Comparison of ENCODE assay signal across 8 cellular contexts in the genomic region with DNA sequence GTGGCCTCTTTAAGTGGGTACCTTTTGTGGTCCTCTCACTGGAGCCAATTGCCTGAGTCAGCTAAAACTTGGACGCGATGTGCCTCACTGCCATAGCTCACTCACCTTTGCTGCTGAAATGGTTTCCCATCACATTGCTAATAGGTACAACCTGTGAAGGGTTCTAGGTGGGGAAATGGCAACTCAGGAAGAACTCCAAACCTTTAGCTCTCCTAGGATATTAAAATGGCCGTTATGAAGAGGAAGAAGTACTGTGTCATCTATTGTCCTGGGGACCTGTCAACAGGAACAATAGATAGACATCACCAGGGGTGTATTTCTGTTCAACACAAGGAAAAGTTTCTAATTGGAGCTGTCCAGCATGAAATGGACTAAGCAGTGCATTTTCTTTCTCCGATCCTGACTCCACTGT. TPM values are rescaled to one million over a fixed set of nuclear protein-coding genes. Genes with fewer than 3 reads are reported as not detected.
DNase-seq lines count a peak whose midpoint lies in the region; ATAC-seq, FAIRE-seq and TF ChIP-seq lines count a peak whose summit lies in the region.

No MANE protein-coding gene starts in this region.

- no TSS peak for BruUV-seq in HepG2 (replicated peaks; lab: Mats Ljungman, UMichigan)

- peak overlapping the region in 2 of 4 donors; percentile 89 to 99 for H3K4me3 ChIP-seq in adrenal gland
- H3K4me3 ChIP-seq in HepG2 (replicated peaks in 1 of 3; ENCODE audit: insufficient read depth in 1 of 3, low read depth in 2 of 3, low read length in 3 of 3), result peak overlapping the region; percentile 87 to 99 (median 98); a peak in 5 of 6 replicates
- H3K4me3 ChIP-seq in suprapubic skin, result peak overlapping the region; percentile 85

- FAIRE-seq in HepG2 (lab: Jason Lieb, UNC), result no peak

- H3K4me2 ChIP-seq in HepG2 (ENCODE audit: low read depth, low read length), result peak overlapping the region; percentile 88

- TF ChIP-seq CTCF in adrenal gland (IDR thresholded peaks at IDR 0.05) (no peak), HepG2 (CRISPR knock-in tag; IDR thresholded peaks at IDR 0.05) (no peak), suprapubic skin (IDR thresholded peaks at IDR 0.05) (no peak)

- no peak for TF ChIP-seq EP300 in HepG2 (IDR thresholded peaks at IDR 0.05; ENCODE audit: low read depth in 2 of 2, low read length in 2 of 2)
- TF ChIP-seq EP300 in HepG2 (CRISPR knock-in tag; IDR thresholded peaks at IDR 0.05; ENCODE audit: borderline replicate concordance), result no peak
- no peak for TF ChIP-seq EP300 in suprapubic skin (IDR thresholded peaks at IDR 0.05)

- peaks cover 46% of the 10 kb centered on the region for H3K79me2 ChIP-seq in HepG2 (ENCODE audit: insufficient read depth, low read length)

- H2AFZ ChIP-seq in HepG2 (ENCODE audit: low read length), result no peak overlapping the region

- ATAC-seq in HepG2 (no peak), GM21737 (IDR thresholded peaks at IDR 0.05; ENCODE audit: unreplicated experiment) (no peak), GM18868 (IDR thresholded peaks at IDR 0.05; ENCODE audit: unreplicated experiment) (no peak), GM21526 (IDR thresholded peaks at IDR 0.05; ENCODE audit: low FRiP score, unreplicated experiment) (no peak)

- H4K20me1 ChIP-seq in HepG2 (ENCODE audit: insufficient read depth, low read length), result peaks cover 5% of the 10 kb centered on the region; the same call in 1 of the 2 replicates

- WGBS in adrenal gland, 4 donors, result 56 to 63% (median 61%) methylated on average over 4 of the region's 4 CpGs
- WGBS in HepG2 (ENCODE audit: low lambda C conversion rate), result 83% methylated on average over 4 of the region's 4 CpGs
- WGBS in suprapubic skin, result 76% methylated on average over 4 of the region's 4 CpGs

- no peaks in the 10 kb centered on the region for H3K9me3 ChIP-seq in adrenal gland (replicated peaks in 1 of 3)
- H3K9me3 ChIP-seq in HepG2 (ENCODE audit: low read length), result no peaks in the 10 kb centered on the region
- no peaks in the 10 kb centered on the region for H3K9me3 ChIP-seq in suprapubic skin

- H3K4me1 ChIP-seq in adrenal gland (replicated peaks in 1 of 2) (peaks cover 16 to 39% of the 10 kb centered on the region in 2 donors), HepG2 (ENCODE audit: insufficient read depth, low read length) (peaks cover 42% of the 10 kb centered on the region), suprapubic skin (peaks cover 44% of the 10 kb centered on the region)

- TF ChIP-seq RAD21 in HepG2 (CRISPR knock-in tag; IDR thresholded peaks at IDR 0.05), result no peak

- H3K36me3 ChIP-seq in adrenal gland (replicated peaks in 1 of 2) (peaks cover 0 to 31% of the 10 kb centered on the region in 2 donors), HepG2 (replicated peaks in 1 of 2; ENCODE audit: control insufficient read depth in 1 of 2, insufficient read depth in 2 of 2, low read length in 2 of 2) (peaks cover 11 to 35% of the 10 kb centered on the region in 2 experiments), suprapubic skin (peaks cover 20% of the 10 kb centered on the region)

- H3K27ac ChIP-seq in adrenal gland (peak overlapping the region in 3 of 5 donors; percentile 96 to 99 (median 97)), HepG2 (ENCODE audit: extremely low read length, insufficient read depth, low read length) (peak overlapping the region; percentile 95), suprapubic skin (peak overlapping the region; percentile 98)

- CTCF ChIA-PET in HepG2 (lab: Yijun Ruan, JAX; ENCODE audit: low intra/inter-chr PET ratio, low total read pairs), result no interaction called here

- peak overlapping the region; percentile 100 for H3K9ac ChIP-seq in HepG2 (ENCODE audit: insufficient read depth, low read depth, low read length)

- peak; percentile 38 for DNase-seq in activated CD8-positive, alpha-beta memory T cell treated with anti-CD3 and anti-CD28 coated beads for 24 hours
- no peak for DNase-seq in activated CD8-positive, alpha-beta memory T cell treated with anti-CD3 and anti-CD28 coated beads, Interleukin-2, amount 50 U/mL, for 4 hours
- no peak for DNase-seq in adrenal gland
- DNase-seq in HepG2 (ENCODE audit: low spot score), result no peak
- DNase-seq in suprapubic skin (ENCODE audit: low spot score in 2 of 2), result no peak

- H3K27me3 ChIP-seq in adrenal gland (no peaks in the 10 kb centered on the region), HepG2 (ENCODE audit: control insufficient read depth in 1 of 2, insufficient read depth in 2 of 2, low read length in 2 of 2) (no peaks in the 10 kb centered on the region; a peak in 1 of 5 replicates), suprapubic skin (no peaks in the 10 kb centered on the region)

- intact Hi-C loops in adrenal gland (cut with DNase I), result no loop called here
- intact Hi-C loops in HepG2 (cut with micrococcal nuclease; ENCODE audit: unreplicated experiment), result loop anchor here (5.0 kb wide), 1 partner anchor 55 kb away; a partner anchor contains a TSS

- in situ Hi-C loops in HepG2 (cut with HindIII; ENCODE audit: extremely low pct_ligation_motif_present, low pct_unique_long_range_greater_than_20kb), result no loop called here

- TF ChIP-seq POLR2A in adrenal gland (IDR thresholded peaks at IDR 0.05), result no peak
- no peak for TF ChIP-seq POLR2A in HepG2 (IDR thresholded peaks at IDR 0.05; ENCODE audit: insufficient read depth in 1 of 2, low read depth in 2 of 2, low read length in 2 of 2)
- no peak for TF ChIP-seq POLR2A in suprapubic skin (IDR thresholded peaks at IDR 0.05)

- POLR2A ChIA-PET in HepG2 (lab: Yijun Ruan, JAX), result interaction anchor here (0.6 to 3.6 kb wide), 5 partner anchors 23 to 373 kb away, joined by 3 to 42 read pairs (median 13); a partner anchor contains a TSS

RNA-seq across cellular contexts. Expression of a gene that starts 1.2 kb away (rescaled TPM):
- 100 to 1,000 TPM in 2 of 8 donors, 10 to 100 TPM in 6; 44.9 to 132 (median 68.9) TPM for total RNA-seq in adrenal gland
- polyA plus RNA-seq in adrenal gland, result 10 to 100 TPM; 37.6 to 56.9 (median 49.3) TPM
- 53.4 and 54.8 TPM in 2 replicates for total RNA-seq in HepG2 (2016; rRNA removed; fragmentation: Illumina TruSeq; extraction: Trizol)
- total RNA-seq in HepG2 (2016; cell fraction: cytosol; rRNA removed; fragmentation: Illumina TruSeq; extraction: Trizol; ENCODE audit: low read depth), result 16.2 and 27.8 TPM in 2 replicates
- total RNA-seq in HepG2 (2016; cell fraction: insoluble cytoplasmic fraction; rRNA removed; fragmentation: Illumina TruSeq; extraction: Trizol), result 55.5 and 56.9 TPM in 2 replicates
- total RNA-seq in HepG2 (2016; cell fraction: membrane; rRNA removed; fragmentation: Illumina TruSeq; extraction: Trizol), result 43.6 and 47.0 TPM in 2 replicates
- total RNA-seq in HepG2 (2016; cell fraction: nucleus; rRNA removed; fragmentation: Illumina TruSeq; extraction: Trizol), result 62.9 and 68.9 TPM in 2 replicates
- polyA plus RNA-seq in HepG2 (2011; rRNA removed), result 75.6 and 83.2 TPM in 2 replicates
- 46.0 and 47.5 TPM in 2 replicates for polyA plus RNA-seq in HepG2 (2011; cell fraction: cytosol; rRNA removed)
- polyA plus RNA-seq in HepG2 (2011; cell fraction: nucleus; rRNA removed), result 141 and 161 TPM in 2 replicates
- 32.8 and 35.8 TPM in 2 replicates for polyA plus RNA-seq in HepG2 (2012)
- 22.2 and 35.6 TPM in 2 replicates for polyA plus RNA-seq in HepG2 (2016; cell fraction: cytosol; fragmentation: Illumina TruSeq; extraction: Trizol; ENCODE audit: low read depth)
- polyA plus RNA-seq in HepG2 (2016; cell fraction: insoluble cytoplasmic fraction; fragmentation: Illumina TruSeq; extraction: Trizol; ENCODE audit: low read depth), result 41.3 and 42.7 TPM in 2 replicates
- polyA plus RNA-seq in HepG2 (2016; cell fraction: membrane; fragmentation: Illumina TruSeq; extraction: Trizol; ENCODE audit: low read depth), result 30.7 and 38.8 TPM in 2 replicates
- polyA plus RNA-seq in HepG2 (2016; cell fraction: nucleus; fragmentation: Illumina TruSeq; extraction: Trizol; ENCODE audit: insufficient read depth, low read depth), result 77.8 and 80.4 TPM in 2 replicates
- 46.6 and 83.6 TPM in 2 replicates for polyA minus RNA-seq in HepG2 (2011; rRNA and poly(A)+ RNA removed; ENCODE audit: low replicate concordance)
- polyA minus RNA-seq in HepG2 (2011; cell fraction: cytosol; rRNA and poly(A)+ RNA removed), result 24.0 and 25.8 TPM in 2 replicates
- 176 and 200 TPM in 2 replicates for polyA minus RNA-seq in HepG2 (2011; cell fraction: nucleus; rRNA and poly(A)+ RNA removed)
- 100 to 1,000 TPM; 122 to 240 (median 146) TPM for total RNA-seq in suprapubic skin

RNA-seq across cellular contexts. Expression of a gene that starts 5.3 kb away (rescaled TPM):
- total RNA-seq in adrenal gland (1 to 10 TPM; 4.0 to 8.9 (median 6.4) TPM), HepG2 (2016; rRNA removed; fragmentation: Illumina TruSeq; extraction: Trizol) (6.3 and 10.4 TPM in 2 replicates), suprapubic skin (1 to 10 TPM; 2.7 to 6.9 (median 5.0) TPM)
- polyA plus RNA-seq in adrenal gland (10 to 100 TPM in 1 of 3 donors, 1 to 10 TPM in 2; 5.6 to 10.7 (median 9.3) TPM), HepG2 (2011; rRNA removed) (4.7 and 5.4 TPM in 2 replicates)
- total RNA-seq in HepG2 (2016; cell fraction: cytosol; rRNA removed; fragmentation: Illumina TruSeq; extraction: Trizol; ENCODE audit: low read depth), result 1.0 and 1.3 TPM in 2 replicates
- 6.0 and 8.6 TPM in 2 replicates for total RNA-seq in HepG2 (2016; cell fraction: insoluble cytoplasmic fraction; rRNA removed; fragmentation: Illumina TruSeq; extraction: Trizol)
- 3.2 and 3.9 TPM in 2 replicates for total RNA-seq in HepG2 (2016; cell fraction: membrane; rRNA removed; fragmentation: Illumina TruSeq; extraction: Trizol)
- total RNA-seq in HepG2 (2016; cell fraction: nucleus; rRNA removed; fragmentation: Illumina TruSeq; extraction: Trizol), result 3.5 and 4.0 TPM in 2 replicates
- polyA plus RNA-seq in HepG2 (2011; cell fraction: cytosol; rRNA removed), result 3.4 and 4.4 TPM in 2 replicates
- polyA plus RNA-seq in HepG2 (2011; cell fraction: nucleus; rRNA removed), result 0.87 and 1.9 TPM in 2 replicates
- polyA plus RNA-seq in HepG2 (2012), result 4.5 and 5.0 TPM in 2 replicates
- 0.53 and 0.85 TPM in 2 replicates for polyA plus RNA-seq in HepG2 (2016; cell fraction: cytosol; fragmentation: Illumina TruSeq; extraction: Trizol; ENCODE audit: low read depth)
- polyA plus RNA-seq in HepG2 (2016; cell fraction: insoluble cytoplasmic fraction; fragmentation: Illumina TruSeq; extraction: Trizol; ENCODE audit: low read depth), result 8.3 and 10.1 TPM in 2 replicates
- polyA plus RNA-seq in HepG2 (2016; cell fraction: membrane; fragmentation: Illumina TruSeq; extraction: Trizol; ENCODE audit: low read depth), result 1.4 and 1.9 TPM in 2 replicates
- 5.9 and 6.7 TPM in 2 replicates for polyA plus RNA-seq in HepG2 (2016; cell fraction: nucleus; fragmentation: Illumina TruSeq; extraction: Trizol; ENCODE audit: insufficient read depth, low read depth)
- polyA minus RNA-seq in HepG2 (2011; rRNA and poly(A)+ RNA removed; ENCODE audit: low replicate concordance), result 1.1 and 3.9 TPM in 2 replicates
- 2.8 and 3.8 TPM in 2 replicates for polyA minus RNA-seq in HepG2 (2011; cell fraction: cytosol; rRNA and poly(A)+ RNA removed)
- polyA minus RNA-seq in HepG2 (2011; cell fraction: nucleus; rRNA and poly(A)+ RNA removed), result 6.2 and 7.5 TPM in 2 replicates

RNA-seq across cellular contexts. Expression of a gene that starts 40.9 kb away (rescaled TPM):
- 1 to 10 TPM in 7 of 8 donors, under 1 TPM in 1; 0.52 to 4.9 (median 1.8) TPM for total RNA-seq in adrenal gland
- 1 to 10 TPM; 1.4 to 2.7 (median 2.1) TPM for polyA plus RNA-seq in adrenal gland
- 0.60 and 0.95 TPM in 2 replicates for total RNA-seq in HepG2 (2016; rRNA removed; fragmentation: Illumina TruSeq; extraction: Trizol)
- 2.2 and 2.6 TPM in 2 replicates for total RNA-seq in HepG2 (2016; cell fraction: cytosol; rRNA removed; fragmentation: Illumina TruSeq; extraction: Trizol; ENCODE audit: low read depth)
- 0.42 and 0.65 TPM in 2 replicates for total RNA-seq in HepG2 (2016; cell fraction: insoluble cytoplasmic fraction; rRNA removed; fragmentation: Illumina TruSeq; extraction: Trizol)
- total RNA-seq in HepG2 (2016; cell fraction: membrane; rRNA removed; fragmentation: Illumina TruSeq; extraction: Trizol), result 1.3 and 1.4 TPM in 2 replicates
- 1.3 and 1.4 TPM in 2 replicates for total RNA-seq in HepG2 (2016; cell fraction: nucleus; rRNA removed; fragmentation: Illumina TruSeq; extraction: Trizol)
- polyA plus RNA-seq in HepG2 (2011; rRNA removed), result 0.78 and 1.6 TPM in 2 replicates
- 0.83 and 1.5 TPM in 2 replicates for polyA plus RNA-seq in HepG2 (2011; cell fraction: cytosol; rRNA removed)
- 3.0 and 3.2 TPM in 2 replicates for polyA plus RNA-seq in HepG2 (2011; cell fraction: nucleus; rRNA removed)
- 1.9 and 2.5 TPM in 2 replicates for polyA plus RNA-seq in HepG2 (2012)
- 1.4 and 2.2 TPM in 2 replicates for polyA plus RNA-seq in HepG2 (2016; cell fraction: cytosol; fragmentation: Illumina TruSeq; extraction: Trizol; ENCODE audit: low read depth)
- polyA plus RNA-seq in HepG2 (2016; cell fraction: insoluble cytoplasmic fraction; fragmentation: Illumina TruSeq; extraction: Trizol; ENCODE audit: low read depth), result 0.38 and 0.45 TPM in 2 replicates
- 1.4 and 1.9 TPM in 2 replicates for polyA plus RNA-seq in HepG2 (2016; cell fraction: membrane; fragmentation: Illumina TruSeq; extraction: Trizol; ENCODE audit: low read depth)
- 1.1 and 2.7 TPM in 2 replicates for polyA plus RNA-seq in HepG2 (2016; cell fraction: nucleus; fragmentation: Illumina TruSeq; extraction: Trizol; ENCODE audit: insufficient read depth, low read depth)
- polyA minus RNA-seq in HepG2 (2011; rRNA and poly(A)+ RNA removed; ENCODE audit: low replicate concordance), result 0.12 and 0.19 TPM in 2 replicates
- polyA minus RNA-seq in HepG2 (2011; cell fraction: cytosol; rRNA and poly(A)+ RNA removed), result 1.1 TPM in 1 of 2 replicates, not detected in the other
- 0.90 and 1.2 TPM in 2 replicates for polyA minus RNA-seq in HepG2 (2011; cell fraction: nucleus; rRNA and poly(A)+ RNA removed)
- 1 to 10 TPM; 1.4 to 6.8 (median 2.1) TPM for total RNA-seq in suprapubic skin

RNA-seq across cellular contexts. Expression of a gene that starts 52.7 kb away (rescaled TPM):
- total RNA-seq in adrenal gland (1 to 10 TPM; 7.3 to 9.9 (median 8.7) TPM), HepG2 (2016; rRNA removed; fragmentation: Illumina TruSeq; extraction: Trizol) (11.7 and 14.4 TPM in 2 replicates), suprapubic skin (1 to 10 TPM; 5.7 to 8.5 (median 7.4) TPM)
- polyA plus RNA-seq in adrenal gland (10 to 100 TPM in 1 of 3 donors, 1 to 10 TPM in 2; 4.5 to 12.1 (median 6.1) TPM), HepG2 (2011; rRNA removed) (5.2 and 5.5 TPM in 2 replicates)
- 2.1 and 2.3 TPM in 2 replicates for total RNA-seq in HepG2 (2016; cell fraction: cytosol; rRNA removed; fragmentation: Illumina TruSeq; extraction: Trizol; ENCODE audit: low read depth)
- 11.7 and 14.5 TPM in 2 replicates for total RNA-seq in HepG2 (2016; cell fraction: insoluble cytoplasmic fraction; rRNA removed; fragmentation: Illumina TruSeq; extraction: Trizol)
- 7.0 and 7.8 TPM in 2 replicates for total RNA-seq in HepG2 (2016; cell fraction: membrane; rRNA removed; fragmentation: Illumina TruSeq; extraction: Trizol)
- total RNA-seq in HepG2 (2016; cell fraction: nucleus; rRNA removed; fragmentation: Illumina TruSeq; extraction: Trizol), result 7.9 and 10.0 TPM in 2 replicates
- 3.4 and 4.6 TPM in 2 replicates for polyA plus RNA-seq in HepG2 (2011; cell fraction: cytosol; rRNA removed)
- 4.1 and 5.2 TPM in 2 replicates for polyA plus RNA-seq in HepG2 (2011; cell fraction: nucleus; rRNA removed)
- polyA plus RNA-seq in HepG2 (2012), result 5.5 and 5.7 TPM in 2 replicates
- 1.1 TPM in 2 replicates for polyA plus RNA-seq in HepG2 (2016; cell fraction: cytosol; fragmentation: Illumina TruSeq; extraction: Trizol; ENCODE audit: low read depth)
- 11.4 and 12.4 TPM in 2 replicates for polyA plus RNA-seq in HepG2 (2016; cell fraction: insoluble cytoplasmic fraction; fragmentation: Illumina TruSeq; extraction: Trizol; ENCODE audit: low read depth)
- 3.6 and 3.8 TPM in 2 replicates for polyA plus RNA-seq in HepG2 (2016; cell fraction: membrane; fragmentation: Illumina TruSeq; extraction: Trizol; ENCODE audit: low read depth)
- 12.5 and 12.6 TPM in 2 replicates for polyA plus RNA-seq in HepG2 (2016; cell fraction: nucleus; fragmentation: Illumina TruSeq; extraction: Trizol; ENCODE audit: insufficient read depth, low read depth)
- polyA minus RNA-seq in HepG2 (2011; rRNA and poly(A)+ RNA removed; ENCODE audit: low replicate concordance), result 10.3 and 16.0 TPM in 2 replicates
- polyA minus RNA-seq in HepG2 (2011; cell fraction: cytosol; rRNA and poly(A)+ RNA removed), result 6.9 and 7.2 TPM in 2 replicates
- 13.4 and 16.0 TPM in 2 replicates for polyA minus RNA-seq in HepG2 (2011; cell fraction: nucleus; rRNA and poly(A)+ RNA removed)

RNA-seq across cellular contexts. Expression of a gene that starts 57.1 kb away (rescaled TPM):
- 10 to 100 TPM; 11.8 to 29.5 (median 23.6) TPM for total RNA-seq in adrenal gland
- polyA plus RNA-seq in adrenal gland, result 10 to 100 TPM; 10.5 to 31.0 (median 18.5) TPM
- total RNA-seq in HepG2 (2016; rRNA removed; fragmentation: Illumina TruSeq; extraction: Trizol), result 18.7 and 19.6 TPM in 2 replicates
- 14.4 and 15.6 TPM in 2 replicates for total RNA-seq in HepG2 (2016; cell fraction: cytosol; rRNA removed; fragmentation: Illumina TruSeq; extraction: Trizol; ENCODE audit: low read depth)
- 17.1 and 18.1 TPM in 2 replicates for total RNA-seq in HepG2 (2016; cell fraction: insoluble cytoplasmic fraction; rRNA removed; fragmentation: Illumina TruSeq; extraction: Trizol)
- total RNA-seq in HepG2 (2016; cell fraction: membrane; rRNA removed; fragmentation: Illumina TruSeq; extraction: Trizol), result 18.0 and 18.1 TPM in 2 replicates
- 12.9 and 15.2 TPM in 2 replicates for total RNA-seq in HepG2 (2016; cell fraction: nucleus; rRNA removed; fragmentation: Illumina TruSeq; extraction: Trizol)
- 7.8 and 8.6 TPM in 2 replicates for polyA plus RNA-seq in HepG2 (2011; rRNA removed)
- polyA plus RNA-seq in HepG2 (2011; cell fraction: cytosol; rRNA removed), result 6.9 and 7.2 TPM in 2 replicates
- 9.1 and 13.1 TPM in 2 replicates for polyA plus RNA-seq in HepG2 (2011; cell fraction: nucleus; rRNA removed)
- polyA plus RNA-seq in HepG2 (2012), result 7.0 and 7.3 TPM in 2 replicates
- 2.2 and 2.9 TPM in 2 replicates for polyA plus RNA-seq in HepG2 (2016; cell fraction: cytosol; fragmentation: Illumina TruSeq; extraction: Trizol; ENCODE audit: low read depth)
- polyA plus RNA-seq in HepG2 (2016; cell fraction: insoluble cytoplasmic fraction; fragmentation: Illumina TruSeq; extraction: Trizol; ENCODE audit: low read depth), result 12.0 and 13.7 TPM in 2 replicates
- polyA plus RNA-seq in HepG2 (2016; cell fraction: membrane; fragmentation: Illumina TruSeq; extraction: Trizol; ENCODE audit: low read depth), result 4.1 and 4.3 TPM in 2 replicates
- 20.5 and 23.9 TPM in 2 replicates for polyA plus RNA-seq in HepG2 (2016; cell fraction: nucleus; fragmentation: Illumina TruSeq; extraction: Trizol; ENCODE audit: insufficient read depth, low read depth)
- 9.5 and 16.3 TPM in 2 replicates for polyA minus RNA-seq in HepG2 (2011; rRNA and poly(A)+ RNA removed; ENCODE audit: low replicate concordance)
- polyA minus RNA-seq in HepG2 (2011; cell fraction: cytosol; rRNA and poly(A)+ RNA removed), result 7.2 and 9.4 TPM in 2 replicates
- 20.2 and 23.1 TPM in 2 replicates for polyA minus RNA-seq in HepG2 (2011; cell fraction: nucleus; rRNA and poly(A)+ RNA removed)
- total RNA-seq in suprapubic skin, result 10 to 100 TPM; 39.4 to 63.2 (median 53.9) TPM
